23 cellular contexts compared by ENCODE assay signal in genomic region chr21:31012133-31013089, GRCh38. TPM values are rescaled to one million over a fixed set of nuclear protein-coding genes. Genes with fewer than 3 reads are reported as not detected.
DNase-seq lines count a peak whose midpoint lies in the region; ATAC-seq and TF ChIP-seq lines count a peak whose summit lies in the region.
"Had no signal": no experiment of that assay in that cellular context is flagged by ENCODE, and none has a peak within 500 bp of the region (broad histone marks: within the 10 kb centered on the region; RNA-seq: fewer than 3 reads in every experiment).

No MANE protein-coding gene starts in this region.

- intact Hi-C loops in left ventricle myocardium inferior (cut with micrococcal nuclease), result no loop called here

- H3K27me3 ChIP-seq in left ventricle myocardium inferior (ENCODE audit: low read depth), result no peaks in the 10 kb centered on the region
- H3K27me3 ChIP-seq: heart right ventricle, neutrophil, SJSA1, suprapubic skin had no signal

- H3K4me1 Mint-ChIP-seq in activated CD8-positive, alpha-beta memory T cell treated with anti-CD3 and anti-CD28 coated beads, Interleukin-2, amount 10 ng/mL, durations not matched to agents 7 days and 5 days, result peaks cover 29% of the 10 kb centered on the region
- peaks cover 31% of the 10 kb centered on the region for H3K4me1 Mint-ChIP-seq in T-helper 1 cell treated with Interleukin-12 subunit alpha and Interleukin-12 subunit beta and Interleukin-4 antibody, amounts not matched to agents 30 μg/mL and 1 μg/mL, for 36 hours (ENCODE audit: low read depth)
- peaks cover 33 to 52% of the 10 kb centered on the region in 2 donors for H3K4me1 Mint-ChIP-seq in effector memory CD8-positive, alpha-beta T cell (ENCODE audit: low read depth in 2 of 2)
- H3K4me1 Mint-ChIP-seq: brain had no signal

- no peak overlapping the region for H3K4me3 ChIP-seq in left ventricle myocardium inferior
- H3K4me3 ChIP-seq: A549, GM23248, heart right ventricle, mucosa of descending colon, SJSA1, suprapubic skin had no signal

- no peaks in the 10 kb centered on the region for H3K36me3 ChIP-seq in left ventricle myocardium inferior
- H3K36me3 ChIP-seq: heart right ventricle, neutrophil, SJSA1, suprapubic skin had no signal

- peak overlapping the region; percentile 80 for H3K27ac Mint-ChIP-seq in activated CD8-positive, alpha-beta memory T cell treated with anti-CD3 and anti-CD28 coated beads, Interleukin-2, amount 10 ng/mL, durations not matched to agents 7 days and 5 days
- peak overlapping the region; percentile 87 for H3K27ac Mint-ChIP-seq in T-helper 1 cell treated with Interleukin-12 subunit alpha and Interleukin-12 subunit beta and Interleukin-4 antibody, amounts not matched to agents 30 μg/mL and 1 μg/mL, for 36 hours
- H3K27ac Mint-ChIP-seq in effector memory CD8-positive, alpha-beta T cell, result peak overlapping the region; percentile 62 to 90
- H3K27ac Mint-ChIP-seq: brain had no signal

- no peak overlapping the region for H3K27ac ChIP-seq in left ventricle myocardium inferior (replicated peaks)
- H3K27ac ChIP-seq: A549, GM23248, neutrophil, SJSA1, suprapubic skin had no signal

- peak; percentile 61 for ATAC-seq in activated CD8-positive, alpha-beta memory T cell treated with anti-CD3 and anti-CD28 coated beads, Interleukin-2, amount 10 ng/mL, durations not matched to agents 7 days and 5 days
- ATAC-seq in GM19468 (IDR thresholded peaks at IDR 0.05; ENCODE audit: extremely low read depth, unreplicated experiment) (peak; percentile 17), HG03439 (IDR thresholded peaks at IDR 0.05; ENCODE audit: unreplicated experiment) (no peak)
- ATAC-seq in effector memory CD8-positive, alpha-beta T cell (replicated peaks), result peak; percentile 16
- ATAC-seq: A549, heart right ventricle had no signal

- no peaks in the 10 kb centered on the region for H3K4me1 ChIP-seq in left ventricle myocardium inferior
- H3K4me1 ChIP-seq: A549, heart right ventricle, SJSA1, suprapubic skin had no signal

- peak overlapping the region; percentile 39 for H3K4me3 Mint-ChIP-seq in activated CD8-positive, alpha-beta memory T cell treated with anti-CD3 and anti-CD28 coated beads, Interleukin-2, amount 10 ng/mL, durations not matched to agents 7 days and 5 days
- H3K4me3 Mint-ChIP-seq in T-helper 1 cell treated with Interleukin-12 subunit alpha and Interleukin-12 subunit beta and Interleukin-4 antibody, amounts not matched to agents 30 μg/mL and 1 μg/mL, for 36 hours, result peak overlapping the region; percentile 57
- H3K4me3 Mint-ChIP-seq in effector memory CD8-positive, alpha-beta T cell, result peak overlapping the region; percentile 36 to 70
- H3K4me3 Mint-ChIP-seq: brain had no signal

- H3K27me3 Mint-ChIP-seq in activated CD8-positive, alpha-beta memory T cell treated with anti-CD3 and anti-CD28 coated beads, Interleukin-2, amount 10 ng/mL, durations not matched to agents 7 days and 5 days, result no peaks in the 10 kb centered on the region
- peaks cover 10% of the 10 kb centered on the region for H3K27me3 Mint-ChIP-seq in T-helper 1 cell treated with Interleukin-12 subunit alpha and Interleukin-12 subunit beta and Interleukin-4 antibody, amounts not matched to agents 30 μg/mL and 1 μg/mL, for 36 hours (ENCODE audit: low read depth)
- no peaks in the 10 kb centered on the region for H3K27me3 Mint-ChIP-seq in effector memory CD8-positive, alpha-beta T cell
- H3K27me3 Mint-ChIP-seq: brain had no signal

- H3K36me3 Mint-ChIP-seq in activated CD8-positive, alpha-beta memory T cell treated with anti-CD3 and anti-CD28 coated beads, Interleukin-2, amount 10 ng/mL, durations not matched to agents 7 days and 5 days, result no peaks in the 10 kb centered on the region
- H3K36me3 Mint-ChIP-seq in T-helper 1 cell treated with Interleukin-12 subunit alpha and Interleukin-12 subunit beta and Interleukin-4 antibody, amounts not matched to agents 30 μg/mL and 1 μg/mL, for 36 hours (ENCODE audit: low read depth), result no peaks in the 10 kb centered on the region
- H3K36me3 Mint-ChIP-seq in effector memory CD8-positive, alpha-beta T cell (ENCODE audit: insufficient read depth), result no peaks in the 10 kb centered on the region
- H3K36me3 Mint-ChIP-seq: brain had no signal

- CTCF ChIA-PET in activated CD8-positive, alpha-beta memory T cell treated with anti-CD3 and anti-CD28 coated beads, Interleukin-2, amount 10 ng/mL, durations not matched to agents 7 days and 5 days (lab: Charles Lee), result interaction anchor here (0.6 to 1.4 kb wide), 3 partner anchors 17 to 547 kb away, joined by 3 to 4 read pairs (median 3); no protein-coding TSS in a partner anchor

- no peak for TF ChIP-seq CTCF in left ventricle myocardium inferior (IDR thresholded peaks at IDR 0.05; ENCODE audit: borderline replicate concordance)

- H3K9me3 Mint-ChIP-seq in activated CD8-positive, alpha-beta memory T cell treated with anti-CD3 and anti-CD28 coated beads, Interleukin-2, amount 10 ng/mL, durations not matched to agents 7 days and 5 days (ENCODE audit: low read depth), result peaks cover 2% of the 10 kb centered on the region
- peaks cover 3% of the 10 kb centered on the region for H3K9me3 Mint-ChIP-seq in T-helper 1 cell treated with Interleukin-12 subunit alpha and Interleukin-12 subunit beta and Interleukin-4 antibody, amounts not matched to agents 30 μg/mL and 1 μg/mL, for 36 hours
- H3K9me3 Mint-ChIP-seq in effector memory CD8-positive, alpha-beta T cell, result peaks cover 0 to 2% of the 10 kb centered on the region in 2 donors

- no peak for DNase-seq in activated CD8-positive, alpha-beta memory T cell treated with anti-CD3 and anti-CD28 coated beads, Interleukin-2, amount 10 ng/mL, durations not matched to agents 7 days and 5 days
- no peak for DNase-seq in activated CD8-positive, alpha-beta memory T cell treated with anti-CD3 and anti-CD28 coated beads for 24 hours
- DNase-seq in effector memory CD8-positive, alpha-beta T cell, result no peak
- DNase-seq in left ventricle myocardium inferior (no peak), DMS79 (lab: John Stamatoyannopoulos, UW) (no peak)
- DNase-seq: activated CD4-positive, CD25-positive, alpha-beta regulatory T cell; activated CD8-positive, alpha-beta memory T cell treated with anti-CD3 and anti-CD28 coated beads, Interleukin-2, amount 50 U/mL, for 48 hours; GM23248; heart right ventricle; mucosa of descending colon; NCI-H146 had no signal

- H3K9me3 ChIP-seq in left ventricle myocardium inferior (replicated peaks), result peaks cover 17% of the 10 kb centered on the region
- H3K9me3 ChIP-seq: A549, neutrophil, SJSA1, suprapubic skin had no signal

RNA-seq across cellular contexts. Expression of gene KRTAP19-8, which starts 25.9 kb away (rescaled TPM):
- total RNA-seq in activated CD8-positive, alpha-beta memory T cell treated with anti-CD3 and anti-CD28 coated beads, Interleukin-2, amount 10 ng/mL, durations not matched to agents 7 days and 5 days, result not detected
- not detected for total RNA-seq in left ventricle myocardium inferior
- total RNA-seq: G401; GM23248; heart right ventricle; liver; mucosa of descending colon; renal cortical epithelial cell; SJSA1; suprapubic skin; T-helper 2 cell treated with Interferon-gamma antibody and Interleukin-4, amounts not matched to agents 100 ng/mL and 5 ng/mL, for 36 hours had no signal
